10 cellular contexts compared by ENCODE assay signal in the genomic region with DNA sequence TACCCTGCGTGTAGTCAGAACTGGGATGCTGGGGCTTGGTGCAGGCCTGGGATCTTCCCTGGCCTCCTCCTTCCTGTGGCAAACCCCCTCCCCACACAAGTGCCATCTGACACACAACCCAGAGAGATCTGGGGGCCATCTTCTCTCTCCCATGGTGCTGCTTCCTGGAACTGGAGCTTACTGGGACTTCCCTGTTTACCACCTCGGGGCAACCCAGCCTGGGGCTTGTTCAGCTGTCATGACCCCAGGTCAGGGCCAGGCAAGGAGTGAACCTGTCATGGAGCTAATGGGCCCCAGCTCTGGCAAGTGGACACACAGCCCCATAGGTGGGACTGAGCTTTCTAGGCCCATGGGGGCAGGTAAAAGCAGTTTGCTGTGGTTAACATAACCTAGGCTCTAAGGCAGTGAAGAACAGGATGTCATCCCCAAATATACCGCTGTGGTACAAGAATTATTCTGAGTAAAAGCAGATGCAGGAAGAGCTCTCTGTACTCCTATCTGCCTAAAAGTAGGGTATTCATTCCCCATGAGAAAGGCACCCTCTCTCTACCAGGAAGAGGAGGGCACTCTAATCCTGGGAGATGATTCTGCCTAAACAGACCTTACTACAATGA. TPM values are rescaled to one million over a fixed set of nuclear protein-coding genes. Genes with fewer than 3 reads are reported as not detected.
DNase-seq lines count a peak whose midpoint lies in the region; ATAC-seq, FAIRE-seq and TF ChIP-seq lines count a peak whose summit lies in the region.
"Had no signal": no experiment of that assay in that cellular context is flagged by ENCODE, and none has a peak within 500 bp of the region (broad histone marks: within the 10 kb centered on the region; RNA-seq: fewer than 3 reads in every experiment).

No MANE protein-coding gene starts in this region.

- TF ChIP-seq CTCF in CD14-positive monocyte (IDR thresholded peaks at IDR 0.05): no peak
- TF ChIP-seq CTCF in D721Med (IDR thresholded peaks at IDR 0.05; ENCODE audit: insufficient read depth, missing control alignments): no peak

- H3K27ac Mint-ChIP-seq in CD14-positive monocyte: peak overlapping the region in 6 of 7 donors; percentile 30 to 75 (median 50)
- H3K27ac Mint-ChIP-seq in activated naive CD8-positive, alpha-beta T cell treated with anti-CD3 and anti-CD28 coated beads for 36 hours: peak overlapping the region; percentile 45

- peaks cover 58% of the 10 kb centered on the region for H3K4me1 Mint-ChIP-seq in CD14-positive monocyte
- peaks cover 42% of the 10 kb centered on the region for H3K4me1 Mint-ChIP-seq in activated naive CD8-positive, alpha-beta T cell treated with anti-CD3 and anti-CD28 coated beads for 36 hours

- peak overlapping the region; percentile 11 to 17 for H3K4me3 Mint-ChIP-seq in CD14-positive monocyte
- H3K4me3 Mint-ChIP-seq in activated naive CD8-positive, alpha-beta T cell treated with anti-CD3 and anti-CD28 coated beads for 36 hours: peak overlapping the region; percentile 98

- H3K27me3 Mint-ChIP-seq in CD14-positive monocyte (ENCODE audit: low read depth in 3 of 3): peaks cover 0 to 2% (median 0%) of the 10 kb centered on the region in 3 donors
- no peaks in the 10 kb centered on the region for H3K27me3 Mint-ChIP-seq in activated naive CD8-positive, alpha-beta T cell treated with anti-CD3 and anti-CD28 coated beads for 36 hours

- H3K36me3 Mint-ChIP-seq in CD14-positive monocyte: peaks cover 44 to 51% of the 10 kb centered on the region in 2 donors
- peaks cover 32% of the 10 kb centered on the region for H3K36me3 Mint-ChIP-seq in activated naive CD8-positive, alpha-beta T cell treated with anti-CD3 and anti-CD28 coated beads for 36 hours

- no peaks in the 10 kb centered on the region; the same call in 1 of the 2 replicates for H3K27me3 ChIP-seq in HUES64 (ENCODE audit: insufficient read depth, low read length)
- H3K27me3 ChIP-seq: body of pancreas had no signal

- peak overlapping the region; percentile 91; the same call in 1 of the 2 replicates for H3K4me3 ChIP-seq in HUES64 (ENCODE audit: low read length)
- peak overlapping the region; percentile 97 for H3K4me3 ChIP-seq in mesodermal cell (ENCODE audit: extremely low read depth, insufficient read depth, low read length, poor library complexity, severe bottlenecking)
- H3K4me3 ChIP-seq: body of pancreas had no signal

- WGBS in HUES64: 95% methylated on average over 3 of the region's 3 CpGs
- 89 to 93% methylated on average over 2 of the region's 3 CpGs for WGBS in mesodermal cell (ENCODE audit: insufficient coverage in 2 of 2), 2 experiments

- intact Hi-C loops in CD14-positive monocyte (cut with micrococcal nuclease): loop anchor here (10.0 kb wide), 2 partner anchors 189 to 269 kb away; no protein-coding TSS in a partner anchor

- H3K9ac ChIP-seq in HUES64 (ENCODE audit: low read depth, low read length): no peak overlapping the region

- H3K9me3 ChIP-seq in HUES64 (ENCODE audit: insufficient read depth, low read depth, low read length): no peaks in the 10 kb centered on the region
- H3K9me3 ChIP-seq in mesodermal cell (ENCODE audit: control insufficient read depth, low read length): no peaks in the 10 kb centered on the region
- H3K9me3 ChIP-seq: body of pancreas had no signal

- ATAC-seq in GM19452 (IDR thresholded peaks at IDR 0.05; ENCODE audit: unreplicated experiment): no peak
- ATAC-seq: body of pancreas had no signal

- H3K27ac ChIP-seq in HUES64 (ENCODE audit: low read depth, low read length): no peak overlapping the region
- no peak overlapping the region for H3K27ac ChIP-seq in mesodermal cell (ENCODE audit: low read depth, low read length, severe bottlenecking)
- H3K27ac ChIP-seq: body of pancreas had no signal

- DNase-seq in CD14-positive monocyte (ENCODE audit: low spot score) (no peak), D721Med (ENCODE audit: insufficient read length, low spot score) (no peak), NCI-H2171 (lab: John Stamatoyannopoulos, UW) (no peak), NCI-H524 (lab: John Stamatoyannopoulos, UW) (no peak)
- DNase-seq in activated naive CD8-positive, alpha-beta T cell treated with anti-CD3 and anti-CD28 coated beads for 36 hours: no peak
- DNase-seq: body of pancreas had no signal

- H3K36me3 ChIP-seq in HUES64 (ENCODE audit: insufficient read depth, low read length) (peaks cover 38% of the 10 kb centered on the region), mesodermal cell (ENCODE audit: control insufficient read depth, insufficient read depth, low read length) (peaks cover 54% of the 10 kb centered on the region)

- peaks cover 17% of the 10 kb centered on the region for H3K4me1 ChIP-seq in HUES64 (ENCODE audit: insufficient read depth, low read length)
- H3K4me1 ChIP-seq in mesodermal cell (ENCODE audit: control insufficient read depth, insufficient read depth, low read length, poor library complexity, severe bottlenecking): peaks cover 16% of the 10 kb centered on the region

- FAIRE-seq in D721Med (lab: Jason Lieb, UNC): no peak
- FAIRE-seq: G401.6 had no signal

- peaks cover 0 to 2% (median 0%) of the 10 kb centered on the region in 7 donors for H3K9me3 Mint-ChIP-seq in CD14-positive monocyte
- no peaks in the 10 kb centered on the region for H3K9me3 Mint-ChIP-seq in activated naive CD8-positive, alpha-beta T cell treated with anti-CD3 and anti-CD28 coated beads for 36 hours

RNA-seq across cellular contexts. Expression of a gene that starts 2.4 kb away (rescaled TPM):
- 1 to 10 TPM; 9.1 to 9.4 TPM for polyA plus RNA-seq in CD14-positive monocyte
- 19.2 TPM for polyA plus RNA-seq in HUES64 (2013, experiment 1 of 2)
- 17.4 TPM for polyA plus RNA-seq in HUES64 (2013, experiment 2 of 2)
- total RNA-seq in activated naive CD8-positive, alpha-beta T cell treated with anti-CD3 and anti-CD28 coated beads for 36 hours: 10 to 100 TPM; 32.7 to 36.1 TPM
- polyA plus RNA-seq in mesodermal cell (2013, experiment 1 of 2): 19.8 TPM
- polyA plus RNA-seq in mesodermal cell (2013, experiment 2 of 2): 16.2 TPM

RNA-seq across cellular contexts. Expression of a gene that starts 12.4 kb away (rescaled TPM):
- not detected for polyA plus RNA-seq in CD14-positive monocyte
- polyA plus RNA-seq in HUES64 (2013, experiment 1 of 2): 1.7 TPM
- polyA plus RNA-seq in HUES64 (2013, experiment 2 of 2): 2.1 TPM
- 1 to 10 TPM; 1.3 to 1.9 TPM for total RNA-seq in activated naive CD8-positive, alpha-beta T cell treated with anti-CD3 and anti-CD28 coated beads for 36 hours
- polyA plus RNA-seq in mesodermal cell (2013, experiment 1 of 2): 3.3 TPM
- 3.7 TPM for polyA plus RNA-seq in mesodermal cell (2013, experiment 2 of 2)
